Comparison of ENCODE assay signal across 1 cellular context in genomic region chr1:232149302-232150201, GRCh38.
TF ChIP-seq lines count a peak whose summit lies in the region.

No MANE protein-coding gene starts in this region.

TF ChIP-seq in IMR-90, 13 proteins besides CTCF, POLR2A, EP300 and RAD21 (continued from another document):
- TF ChIP-seq BHLHE40 (IDR thresholded peaks at IDR 0.05; ENCODE audit: low read depth, low read length) (peak; percentile 23; the same call in 1 of the 2 replicates), CEBPB (IDR thresholded peaks at IDR 0.05; ENCODE audit: low read depth, low read length) (no peak), USF2 (IDR thresholded peaks at IDR 0.05; ENCODE audit: low read depth, low read length) (no peak), FOS (IDR thresholded peaks at IDR 0.05; ENCODE audit: low read depth, low read length) (peak; percentile 78), CHD1 (IDR thresholded peaks at IDR 0.05; ENCODE audit: low read depth, low read length) (no peak), MAZ (IDR thresholded peaks at IDR 0.05; ENCODE audit: borderline replicate concordance, low read depth, low read length) (no peak), MXI1 (IDR thresholded peaks at IDR 0.05; ENCODE audit: borderline replicate concordance, low read depth, low read length) (no peak)
